8 cellular contexts compared by ENCODE assay signal in the genomic region with DNA sequence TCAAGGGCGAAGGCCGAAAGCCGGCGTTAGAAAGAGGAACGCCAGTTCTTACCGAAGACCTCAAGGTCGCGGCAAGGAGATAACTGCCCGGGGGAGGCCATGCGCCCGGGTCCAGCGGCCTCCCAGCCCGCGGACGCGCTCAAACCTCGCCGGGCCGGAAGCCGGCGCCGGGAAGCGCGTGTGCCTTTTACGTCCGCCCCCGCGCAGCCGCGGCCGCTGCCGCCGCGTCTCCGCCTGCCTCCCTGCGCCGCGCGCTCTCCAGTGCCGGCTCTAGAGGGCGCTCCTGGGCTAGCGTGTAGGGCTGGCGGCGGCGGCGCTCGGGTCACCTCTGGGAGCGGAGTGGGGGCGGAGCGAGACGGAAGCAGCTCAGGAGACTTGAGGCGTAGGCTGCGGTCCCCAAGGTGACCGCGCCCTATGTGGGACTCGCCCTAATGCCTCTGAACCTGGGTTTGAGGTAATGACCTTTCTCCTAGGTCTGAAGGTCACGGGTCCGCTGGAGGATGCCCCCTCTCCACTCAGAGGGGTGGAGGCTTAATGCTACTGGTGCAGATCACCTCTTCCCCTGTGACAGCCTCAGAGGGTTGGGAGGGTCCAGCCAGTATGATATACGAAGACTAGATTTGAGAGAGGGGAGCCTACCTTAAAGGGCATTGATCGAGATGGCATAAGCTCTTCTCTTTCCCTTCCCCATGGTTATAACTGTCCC. TPM values are rescaled to one million over a fixed set of nuclear protein-coding genes. Genes with fewer than 3 reads are reported as not detected.
DNase-seq lines count a peak whose midpoint lies in the region; FAIRE-seq and TF ChIP-seq lines count a peak whose summit lies in the region.

No MANE protein-coding gene starts in this region.

- TF ChIP-seq CTCF in LNCAP (IDR thresholded peaks at IDR 0.05) = peak; percentile 67

- peak; percentile 80 for DNase-seq in EH (ENCODE audit: low read depth)
- peak; percentile 90 for DNase-seq in GM23248
- peak; percentile 33 for DNase-seq in SIG-M5 (lab: John Stamatoyannopoulos, UW)
- DNase-seq in activated gamma-delta T cell treated with anti-CD3 and anti-CD28 coated beads, Interleukin-2, amount 50 U/mL, for 16 hours (ENCODE audit: low read depth) = peak; percentile 76
- DNase-seq in frontal cortex (ENCODE audit: low spot score in 2 of 2) = peak; percentile 72 to 75
- peak in 55 of 56 donors; percentile 2 to 87 (median 58) for DNase-seq in nucleus accumbens (lab: John Stamatoyannopoulos, UW)
- DNase-seq in superior temporal gyrus (ENCODE audit: extremely low spot score) = peak; percentile 76

- no peak for FAIRE-seq in frontal cortex (lab: Jason Lieb, UNC)

- peak overlapping the region; percentile 80 for H3K27ac ChIP-seq in GM23248

- peak overlapping the region; percentile 94 for H3K9ac ChIP-seq in GM23248

- peak overlapping the region; percentile 99 for H3K4me3 ChIP-seq in GM23248

- H3K4me1 ChIP-seq in GM23248 (ENCODE audit: insufficient read depth) = no peaks in the 10 kb centered on the region

- H3K9me2 ChIP-seq in GM23248 (ENCODE audit: insufficient read depth) = no peaks in the 10 kb centered on the region

- H2AFZ ChIP-seq in GM23248 = peak overlapping the region; percentile 77

- in situ Hi-C loops in GM23248 (cut with MboI) = no loop called here

- no peaks in the 10 kb centered on the region for H3K9me3 ChIP-seq in GM23248 (ENCODE audit: low read depth)

- peaks cover 10% of the 10 kb centered on the region for H3K36me3 ChIP-seq in GM23248 (ENCODE audit: low read depth)

- H3K79me2 ChIP-seq in GM23248 (ENCODE audit: insufficient read depth) = peaks cover 7% of the 10 kb centered on the region; the same call in 1 of the 2 replicates

- no peaks in the 10 kb centered on the region for H3F3A ChIP-seq in GM23248 (ENCODE audit: insufficient read depth)

- no peaks in the 10 kb centered on the region for H3K27me3 ChIP-seq in GM23248 (replicated peaks; ENCODE audit: insufficient read depth)

- 0 to 3% methylated on average over 14 to 37 of the region's 60 CpGs for WGBS in GM23248 (ENCODE audit: low coverage in 1 of 2, low lambda C conversion rate in 2 of 2, missing lambda C conversion rate in 2 of 2), 2 experiments

- H4K20me1 ChIP-seq in GM23248 (ENCODE audit: insufficient read depth) = no peaks in the 10 kb centered on the region

- peak overlapping the region; percentile 92 for H3K4me2 ChIP-seq in GM23248 (ENCODE audit: unreplicated experiment)

RNA-seq across cellular contexts. Expression of a gene that starts 0.8 kb away (rescaled TPM):
- 98.9 and 104 TPM in 2 replicates for total RNA-seq in GM23248 (2014; rRNA removed; shearing (Covaris generic))
- polyA plus RNA-seq in GM23248 (2016; fragmentation: Nextera tagmentation; extraction: Ambion mirVana) = 148 and 150 TPM in 2 replicates
- 88.0 TPM for total RNA-seq in frontal cortex

Comparison
In these comparisons a context has a peak if more than half of its experiments do, and no peak if none do; other contexts are left out.
1. Peak in every context shown above with its lines: DNase-seq, H3K4me3 ChIP-seq and H3K27ac ChIP-seq.
2. DNase-seq: peak in every context shown above with its lines; median percentile 90 in GM23248; 80 in EH; 76 in activated gamma-delta T cell treated with anti-CD3 and anti-CD28 coated beads, Interleukin-2, amount 50 U/mL, for 16 hours; 76 in superior temporal gyrus; 74 in frontal cortex; 58 in nucleus accumbens; 33 in SIG-M5.